1 cellular context compared by ENCODE assay signal in genomic region chr5:168291961-168292782, GRCh38.
TF ChIP-seq lines count a peak whose summit lies in the region.

No MANE protein-coding gene starts in this region.

TF ChIP-seq in GM23338, 12 proteins besides CTCF, POLR2A, EP300 and RAD21 (continued from another document):
- TF ChIP-seq, protein P1, sequence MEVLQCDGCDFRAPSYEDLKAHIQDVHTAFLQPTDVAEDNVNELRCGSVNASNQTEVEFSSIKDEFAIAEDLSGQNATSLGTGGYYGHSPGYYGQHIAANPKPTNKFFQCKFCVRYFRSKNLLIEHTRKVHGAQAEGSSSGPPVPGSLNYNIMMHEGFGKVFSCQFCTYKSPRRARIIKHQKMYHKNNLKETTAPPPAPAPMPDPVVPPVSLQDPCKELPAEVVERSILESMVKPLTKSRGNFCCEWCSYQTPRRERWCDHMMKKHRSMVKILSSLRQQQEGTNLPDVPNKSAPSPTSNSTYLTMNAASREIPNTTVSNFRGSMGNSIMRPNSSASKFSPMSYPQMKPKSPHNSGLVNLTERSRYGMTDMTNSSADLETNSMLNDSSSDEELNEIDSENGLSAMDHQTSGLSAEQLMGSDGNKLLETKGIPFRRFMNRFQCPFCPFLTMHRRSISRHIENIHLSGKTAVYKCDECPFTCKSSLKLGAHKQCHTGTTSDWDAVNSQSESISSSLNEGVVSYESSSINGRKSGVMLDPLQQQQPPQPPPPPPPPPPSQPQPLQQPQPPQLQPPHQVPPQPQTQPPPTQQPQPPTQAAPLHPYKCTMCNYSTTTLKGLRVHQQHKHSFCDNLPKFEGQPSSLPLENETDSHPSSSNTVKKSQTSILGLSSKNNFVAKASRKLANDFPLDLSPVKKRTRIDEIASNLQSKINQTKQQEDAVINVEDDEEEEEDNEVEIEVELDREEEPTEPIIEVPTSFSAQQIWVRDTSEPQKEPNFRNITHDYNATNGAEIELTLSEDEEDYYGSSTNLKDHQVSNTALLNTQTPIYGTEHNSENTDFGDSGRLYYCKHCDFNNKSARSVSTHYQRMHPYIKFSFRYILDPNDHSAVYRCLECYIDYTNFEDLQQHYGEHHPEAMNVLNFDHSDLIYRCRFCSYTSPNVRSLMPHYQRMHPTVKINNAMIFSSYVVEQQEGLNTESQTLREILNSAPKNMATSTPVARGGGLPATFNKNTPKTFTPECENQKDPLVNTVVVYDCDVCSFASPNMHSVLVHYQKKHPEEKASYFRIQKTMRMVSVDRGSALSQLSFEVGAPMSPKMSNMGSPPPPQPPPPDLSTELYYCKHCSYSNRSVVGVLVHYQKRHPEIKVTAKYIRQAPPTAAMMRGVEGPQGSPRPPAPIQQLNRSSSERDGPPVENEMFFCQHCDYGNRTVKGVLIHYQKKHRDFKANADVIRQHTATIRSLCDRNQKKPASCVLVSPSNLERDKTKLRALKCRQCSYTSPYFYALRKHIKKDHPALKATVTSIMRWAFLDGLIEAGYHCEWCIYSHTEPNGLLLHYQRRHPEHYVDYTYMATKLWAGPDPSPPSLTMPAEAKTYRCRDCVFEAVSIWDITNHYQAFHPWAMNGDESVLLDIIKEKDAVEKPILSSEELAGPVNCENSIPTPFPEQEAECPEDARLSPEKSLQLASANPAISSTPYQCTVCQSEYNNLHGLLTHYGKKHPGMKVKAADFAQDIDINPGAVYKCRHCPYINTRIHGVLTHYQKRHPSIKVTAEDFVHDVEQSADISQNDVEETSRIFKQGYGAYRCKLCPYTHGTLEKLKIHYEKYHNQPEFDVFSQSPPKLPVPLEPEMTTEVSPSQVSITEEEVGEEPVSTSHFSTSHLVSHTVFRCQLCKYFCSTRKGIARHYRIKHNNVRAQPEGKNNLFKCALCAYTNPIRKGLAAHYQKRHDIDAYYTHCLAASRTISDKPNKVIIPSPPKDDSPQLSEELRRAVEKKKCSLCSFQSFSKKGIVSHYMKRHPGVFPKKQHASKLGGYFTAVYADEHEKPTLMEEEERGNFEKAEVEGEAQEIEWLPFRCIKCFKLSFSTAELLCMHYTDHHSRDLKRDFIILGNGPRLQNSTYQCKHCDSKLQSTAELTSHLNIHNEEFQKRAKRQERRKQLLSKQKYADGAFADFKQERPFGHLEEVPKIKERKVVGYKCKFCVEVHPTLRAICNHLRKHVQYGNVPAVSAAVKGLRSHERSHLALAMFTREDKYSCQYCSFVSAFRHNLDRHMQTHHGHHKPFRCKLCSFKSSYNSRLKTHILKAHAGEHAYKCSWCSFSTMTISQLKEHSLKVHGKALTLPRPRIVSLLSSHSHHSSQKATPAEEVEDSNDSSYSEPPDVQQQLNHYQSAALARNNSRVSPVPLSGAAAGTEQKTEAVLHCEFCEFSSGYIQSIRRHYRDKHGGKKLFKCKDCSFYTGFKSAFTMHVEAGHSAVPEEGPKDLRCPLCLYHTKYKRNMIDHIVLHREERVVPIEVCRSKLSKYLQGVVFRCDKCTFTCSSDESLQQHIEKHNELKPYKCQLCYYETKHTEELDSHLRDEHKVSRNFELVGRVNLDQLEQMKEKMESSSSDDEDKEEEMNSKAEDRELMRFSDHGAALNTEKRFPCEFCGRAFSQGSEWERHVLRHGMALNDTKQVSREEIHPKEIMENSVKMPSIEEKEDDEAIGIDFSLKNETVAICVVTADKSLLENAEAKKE (CRISPR knock-in tag; IDR thresholded peaks at IDR 0.05), result no peak
- TF ChIP-seq ZNF331 (CRISPR knock-in tag; IDR thresholded peaks at IDR 0.05; ENCODE audit: low read depth), result no peak
